In the genomic region with DNA sequence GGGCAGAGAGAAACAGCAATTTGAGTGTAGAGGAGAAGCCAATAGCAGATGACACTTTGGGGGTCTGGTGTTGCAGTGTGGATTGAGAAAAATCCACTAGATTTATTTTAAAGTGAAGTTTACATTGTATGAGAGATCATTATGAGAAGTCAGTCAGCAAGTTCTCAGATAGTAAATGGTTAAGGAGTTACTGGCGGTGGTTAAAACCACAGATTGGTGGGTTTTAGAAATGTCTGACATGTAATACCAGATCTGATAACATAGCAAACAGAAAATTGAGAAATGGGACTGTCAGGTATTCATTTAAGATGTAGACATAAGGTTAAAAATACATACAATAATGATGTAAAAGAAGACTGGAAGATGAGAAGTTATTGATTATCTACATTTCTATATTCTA, we compare ENCODE assay signal across 10 cellular contexts. TPM values are rescaled to one million over a fixed set of nuclear protein-coding genes. Genes with fewer than 3 reads are reported as not detected.
DNase-seq lines count a peak whose midpoint lies in the region; ATAC-seq and TF ChIP-seq lines count a peak whose summit lies in the region.
"Had no signal": no experiment of that assay in that cellular context is flagged by ENCODE, and none has a peak within 500 bp of the region (broad histone marks: within the 10 kb centered on the region; RNA-seq: fewer than 3 reads in every experiment).

No MANE protein-coding gene starts in this region.

- H3K36me3 Mint-ChIP-seq in T-helper 17 cell (ENCODE audit: low read depth) (no peaks in the 10 kb centered on the region), chondrocyte (ENCODE audit: low read depth) (peaks cover 4% of the 10 kb centered on the region)

- no peak overlapping the region for H2AFZ ChIP-seq in mammary epithelial cell (ENCODE audit: low read depth, low read length)

- TF ChIP-seq CTCF in mammary epithelial cell (conservative IDR thresholded peaks at IDR 0.05 in 1 of 2, IDR thresholded peaks at IDR 0.05 in 1 of 2; ENCODE audit: extremely low read depth in 1 of 2, insufficient read depth in 1 of 2, low read depth in 1 of 2, low read length in 2 of 2) (no peak), chondrocyte (IDR thresholded peaks at IDR 0.05) (no peak)

- in situ Hi-C loops in mammary epithelial cell (cut with MboI; ENCODE audit: low sequenced_read_pairs in 2 of 2) = no loop called here

- BruUV-seq in mammary epithelial cell (replicated peaks; lab: Mats Ljungman, UMichigan) = no TSS peak

- H3K27ac Mint-ChIP-seq in T-helper 17 cell (peak overlapping the region; percentile 63), chondrocyte (ENCODE audit: unreplicated experiment) (no peak overlapping the region)

- no peak overlapping the region for H3K9ac ChIP-seq in BLaER1 treated with 17β-estradiol and CSF1 and Interleukin-3, amounts not matched to agents 10 nM and 100 nM
- H3K9ac ChIP-seq in mammary epithelial cell (ENCODE audit: insufficient read depth, low read length) = no peak overlapping the region

- H3K4me1 ChIP-seq in BLaER1 treated with 17β-estradiol and CSF1 and Interleukin-3, amounts not matched to agents 10 nM and 100 nM = peaks cover 14 to 34% (median 26%) of the 10 kb centered on the region in 10 experiments
- no peaks in the 10 kb centered on the region for H3K4me1 ChIP-seq in mammary epithelial cell (ENCODE audit: insufficient read depth, low read length)

- ATAC-seq in GM18907 (IDR thresholded peaks at IDR 0.05; ENCODE audit: unreplicated experiment) = peak; percentile 79
- peak; percentile 55 for ATAC-seq in HG03045 (IDR thresholded peaks at IDR 0.05; ENCODE audit: unreplicated experiment)
- ATAC-seq in T-helper 17 cell = peak; percentile 71
- ATAC-seq in HG02571 (IDR thresholded peaks at IDR 0.05; ENCODE audit: unreplicated experiment) = no peak

- H3K79me2 ChIP-seq in mammary epithelial cell (ENCODE audit: insufficient read depth, low read length) = peaks cover 86% of the 10 kb centered on the region

- H3K36me3 ChIP-seq in BLaER1 treated with 17β-estradiol and CSF1 and Interleukin-3, amounts not matched to agents 10 nM and 100 nM = peaks cover 10 to 33% (median 22%) of the 10 kb centered on the region in 11 experiments; a peak in 21 of 22 replicates
- peaks cover 2% of the 10 kb centered on the region for H3K36me3 ChIP-seq in mammary epithelial cell (ENCODE audit: insufficient read depth, low read length)

- H3K4me1 Mint-ChIP-seq in T-helper 17 cell (peaks cover 42% of the 10 kb centered on the region), chondrocyte (ENCODE audit: low read depth) (peaks cover 16% of the 10 kb centered on the region)

- DNase-seq in T-helper 17 cell (no peak), GOT3 (lab: John Stamatoyannopoulos, UW) (no peak), mammary epithelial cell (no peak), chondrocyte (ENCODE audit: low spot score) (no peak)
- DNase-seq: left ventricle myocardium inferior; NK-92 treated with Interleukin-12 subunit alpha and Interleukin-12 subunit beta, amount 100 ng/mL, for 24 hours had no signal

- H3K27ac ChIP-seq in BLaER1 treated with 17β-estradiol and CSF1 and Interleukin-3, amounts not matched to agents 10 nM and 100 nM = no peak overlapping the region
- H3K27ac ChIP-seq in mammary epithelial cell (ENCODE audit: insufficient read depth, low read depth, low read length) = no peak overlapping the region
- H3K27ac ChIP-seq: left ventricle myocardium inferior had no signal

- H3K9me3 ChIP-seq in BLaER1 treated with 17β-estradiol and CSF1 and Interleukin-3, amounts not matched to agents 10 nM and 100 nM (replicated peaks in 1 of 11) = no peaks in the 10 kb centered on the region
- H3K9me3 ChIP-seq in T-helper 17 cell (ENCODE audit: control insufficient read depth, low read length, poor library complexity, severe bottlenecking) (no peaks in the 10 kb centered on the region), mammary epithelial cell (replicated peaks; ENCODE audit: insufficient read depth, low read length) (no peaks in the 10 kb centered on the region)
- H3K9me3 ChIP-seq: left ventricle myocardium inferior had no signal

- WGBS in mammary epithelial cell (ENCODE audit: low coverage, missing lambda C conversion rate) = 50% methylated on average over 1 of the region's 1 CpG

- H3K4me2 ChIP-seq in BLaER1 treated with 17β-estradiol and CSF1 and Interleukin-3, amounts not matched to agents 10 nM and 100 nM = peak overlapping the region in 8 of 11 experiments; percentile 8 to 49 (median 26); a peak in 11 of 22 replicates
- no peak overlapping the region for H3K4me2 ChIP-seq in mammary epithelial cell (ENCODE audit: insufficient read depth, low read depth, low read length)

- no peaks in the 10 kb centered on the region for H3K27me3 ChIP-seq in BLaER1 treated with 17β-estradiol and CSF1 and Interleukin-3, amounts not matched to agents 10 nM and 100 nM
- no peaks in the 10 kb centered on the region for H3K27me3 ChIP-seq in mammary epithelial cell (ENCODE audit: insufficient read depth, low read length)

- peaks cover 23 to 89% (median 70%) of the 10 kb centered on the region in 11 experiments; a peak in 19 of 22 replicates for H4K20me1 ChIP-seq in BLaER1 treated with 17β-estradiol and CSF1 and Interleukin-3, amounts not matched to agents 10 nM and 100 nM
- peaks cover 2% of the 10 kb centered on the region for H4K20me1 ChIP-seq in mammary epithelial cell (ENCODE audit: insufficient read depth, low read length)

- H3K9me3 Mint-ChIP-seq in chondrocyte (ENCODE audit: low read depth) = no peaks in the 10 kb centered on the region

- H3K4me3 ChIP-seq in BLaER1 treated with 17β-estradiol and CSF1 and Interleukin-3, amounts not matched to agents 10 nM and 100 nM = no peak overlapping the region
- H3K4me3 ChIP-seq in mammary epithelial cell (replicated peaks in 1 of 3; ENCODE audit: insufficient read depth in 1 of 3, low read depth in 2 of 3, low read length in 3 of 3) = no peak overlapping the region
- H3K4me3 ChIP-seq: left ventricle myocardium inferior had no signal

- intact Hi-C loops in mammary epithelial cell (cut with micrococcal nuclease) = loop anchor here (10.0 kb wide), 1 partner anchor 669 kb away; no protein-coding TSS in a partner anchor

- no peaks in the 10 kb centered on the region for H3K27me3 Mint-ChIP-seq in T-helper 17 cell
- no peaks in the 10 kb centered on the region for H3K27me3 Mint-ChIP-seq in chondrocyte (ENCODE audit: low read depth)

- CTCF ChIA-PET in mammary epithelial cell (lab: Charles Lee; ENCODE audit: low non-redundant PET) = no interaction called here

- dilution Hi-C loops in mammary epithelial cell (cut with HindIII; ENCODE audit: low sequenced_read_pairs) = no loop called here

- H3K4me3 Mint-ChIP-seq in T-helper 17 cell = peak overlapping the region; percentile 66
- H3K4me3 Mint-ChIP-seq in chondrocyte (ENCODE audit: unreplicated experiment) = no peak overlapping the region

RNA-seq across cellular contexts. Expression of a gene that starts 7.2 kb away (rescaled TPM):
- total RNA-seq in T-helper 17 cell (10 to 100 TPM; 13.2 to 16.4 TPM), mammary epithelial cell (10 to 100 TPM; 10.1 to 13.3 TPM), chondrocyte (6.5 to 8.1 TPM (median 7.1 TPM) in 3 replicates)
- 3.9 TPM for polyA plus RNA-seq in mammary epithelial cell
- 2.1 TPM for polyA minus RNA-seq in mammary epithelial cell

RNA-seq across cellular contexts. Expression of a gene that starts 10.1 kb away (rescaled TPM):
- total RNA-seq in T-helper 17 cell (1 to 10 TPM; 3.8 to 4.7 TPM), mammary epithelial cell (10 to 100 TPM; 15.2 to 16.4 TPM), chondrocyte (10.2 to 13.3 TPM (median 10.7 TPM) in 3 replicates)
- polyA plus RNA-seq in mammary epithelial cell = 3.7 TPM
- polyA minus RNA-seq in mammary epithelial cell = 5.9 TPM

RNA-seq across cellular contexts. Expression of a gene that starts 44.1 kb away (rescaled TPM):
- total RNA-seq in T-helper 17 cell = 10 to 100 TPM in 1 of 2 donors, 1 to 10 TPM in 1; 9.7 to 10.3 TPM
- 1 to 10 TPM; 1.6 to 1.7 TPM for total RNA-seq in mammary epithelial cell
- polyA plus RNA-seq in mammary epithelial cell = 0.11 TPM
- not detected for polyA minus RNA-seq in mammary epithelial cell
- 1.1 to 1.5 TPM (median 1.3 TPM) in 3 replicates for total RNA-seq in chondrocyte
